In the genomic region with DNA sequence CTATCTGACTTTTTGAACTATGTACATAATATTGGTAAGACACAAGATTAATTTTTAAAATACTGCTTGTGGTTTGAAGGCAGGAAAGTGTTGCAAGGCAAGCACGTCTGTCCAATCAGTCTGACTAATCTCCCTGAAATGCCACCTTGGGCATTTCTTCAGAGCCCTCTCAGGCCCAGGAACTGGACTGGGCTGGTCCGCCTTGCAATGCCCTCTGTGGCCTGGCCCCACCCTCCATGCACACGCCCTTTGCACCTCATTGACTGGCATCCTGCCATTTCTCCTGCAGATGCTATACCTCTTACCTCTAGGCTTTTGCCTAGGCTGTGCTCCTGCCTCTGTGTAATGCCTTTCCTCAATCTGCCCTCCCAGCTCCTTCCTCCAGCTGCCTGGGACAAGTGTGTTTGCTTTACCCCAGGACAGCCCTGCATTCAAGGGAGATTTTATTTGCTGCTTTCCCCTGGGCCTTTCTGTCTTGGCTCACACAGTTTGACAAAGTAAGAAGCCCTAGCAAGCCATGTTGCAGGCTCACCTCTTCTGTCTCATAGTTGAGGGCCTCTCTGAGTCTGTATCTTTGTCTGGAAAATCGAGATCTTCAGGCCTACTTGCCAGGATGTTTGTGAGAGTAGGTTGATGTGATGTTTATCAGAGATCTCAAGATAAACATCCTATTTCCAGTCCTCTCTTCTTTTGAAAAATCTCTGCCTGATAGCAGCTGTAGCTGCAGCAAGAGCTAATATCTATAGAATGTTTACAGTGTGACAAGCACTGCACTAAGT, we compare ENCODE assay signal across 1 cellular context.
TF ChIP-seq lines count a peak whose summit lies in the region.

No MANE protein-coding gene starts in this region.

TF ChIP-seq in GM23338, 12 proteins besides CTCF, POLR2A, EP300 and RAD21 (continued from another document):
- no peak for TF ChIP-seq REST (IDR thresholded peaks at IDR 0.05; ENCODE audit: unreplicated experiment)
- TF ChIP-seq ZNF114 (CRISPR knock-in tag; IDR thresholded peaks at IDR 0.05) = no peak
- TF ChIP-seq POLR2AphosphoS5 (IDR thresholded peaks at IDR 0.05; ENCODE audit: low read depth) = no peak
- no peak for TF ChIP-seq STAT1 (IDR thresholded peaks at IDR 0.05; ENCODE audit: unreplicated experiment)
- TF ChIP-seq NANOG (IDR thresholded peaks at IDR 0.05; ENCODE audit: borderline replicate concordance) = no peak
- no peak for TF ChIP-seq CREB1 (CRISPR knock-in tag; IDR thresholded peaks at IDR 0.05; ENCODE audit: low read depth)
- no peak for TF ChIP-seq JUNB (IDR thresholded peaks at IDR 0.05; ENCODE audit: unreplicated experiment)
